In the genomic region with DNA sequence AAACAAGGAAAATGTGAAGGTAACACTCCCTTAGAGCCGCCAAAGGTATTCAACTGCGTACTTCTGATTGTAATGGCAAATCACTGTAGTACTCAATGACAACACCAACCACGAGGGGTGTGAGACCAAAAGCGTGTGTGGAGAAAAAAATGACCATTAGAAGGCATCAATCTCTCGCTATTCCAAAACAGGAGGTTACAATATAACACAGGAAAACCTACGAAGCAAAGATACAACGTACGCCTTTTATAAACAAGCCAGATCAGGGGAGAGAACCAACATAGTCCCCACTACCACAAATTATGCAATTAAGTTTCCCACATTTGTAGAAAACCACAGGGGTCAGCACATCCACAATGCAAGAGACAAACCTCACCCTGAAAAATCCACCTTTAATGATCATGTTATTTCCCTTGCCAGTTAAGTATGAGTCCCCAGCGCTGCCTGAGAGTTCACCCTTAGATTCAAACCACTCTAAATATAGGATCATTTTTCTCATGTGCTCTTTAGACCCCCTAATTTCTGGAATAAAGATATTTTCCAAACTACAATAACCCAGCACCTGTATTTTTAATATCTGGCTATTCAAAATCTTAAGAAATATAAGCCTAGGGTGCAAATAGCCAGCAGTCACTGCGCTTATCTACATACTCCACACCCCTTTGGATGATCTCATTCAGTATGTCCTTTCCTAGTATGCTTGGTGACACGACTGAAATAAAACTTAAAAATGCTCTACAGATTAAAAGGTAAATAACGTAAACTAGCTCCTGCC, we compare ENCODE assay signal across 1 cellular context.
A peak's percentile ranks its signal among the peaks of the same experiment; 100 is the strongest.
TF ChIP-seq lines count a peak whose summit lies in the region.

No MANE protein-coding gene starts in this region.

TF ChIP-seq in SK-N-SH treated with all-trans-retinoic acid at 6 μM for 48 hours, 23 proteins besides CTCF, POLR2A, EP300 and RAD21 (continued from another document):
- TF ChIP-seq, protein P1, sequence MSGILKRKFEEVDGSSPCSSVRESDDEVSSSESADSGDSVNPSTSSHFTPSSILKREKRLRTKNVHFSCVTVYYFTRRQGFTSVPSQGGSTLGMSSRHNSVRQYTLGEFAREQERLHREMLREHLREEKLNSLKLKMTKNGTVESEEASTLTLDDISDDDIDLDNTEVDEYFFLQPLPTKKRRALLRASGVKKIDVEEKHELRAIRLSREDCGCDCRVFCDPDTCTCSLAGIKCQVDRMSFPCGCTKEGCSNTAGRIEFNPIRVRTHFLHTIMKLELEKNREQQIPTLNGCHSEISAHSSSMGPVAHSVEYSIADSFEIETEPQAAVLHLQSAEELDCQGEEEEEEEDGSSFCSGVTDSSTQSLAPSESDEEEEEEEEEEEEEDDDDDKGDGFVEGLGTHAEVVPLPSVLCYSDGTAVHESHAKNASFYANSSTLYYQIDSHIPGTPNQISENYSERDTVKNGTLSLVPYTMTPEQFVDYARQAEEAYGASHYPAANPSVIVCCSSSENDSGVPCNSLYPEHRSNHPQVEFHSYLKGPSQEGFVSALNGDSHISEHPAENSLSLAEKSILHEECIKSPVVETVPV (CRISPR knock-in tag; IDR thresholded peaks at IDR 0.05) = peak; percentile 99
- TF ChIP-seq OSR1 (CRISPR knock-in tag; IDR thresholded peaks at IDR 0.05) (no peak), TOX (CRISPR knock-in tag; IDR thresholded peaks at IDR 0.05; ENCODE audit: borderline replicate concordance) (peak; percentile 97; the same call in 1 of the 2 replicates), ARNTL (CRISPR knock-in tag; IDR thresholded peaks at IDR 0.05; ENCODE audit: borderline replicate concordance, low read depth) (peak; percentile 88)
- TF ChIP-seq, protein P2, sequence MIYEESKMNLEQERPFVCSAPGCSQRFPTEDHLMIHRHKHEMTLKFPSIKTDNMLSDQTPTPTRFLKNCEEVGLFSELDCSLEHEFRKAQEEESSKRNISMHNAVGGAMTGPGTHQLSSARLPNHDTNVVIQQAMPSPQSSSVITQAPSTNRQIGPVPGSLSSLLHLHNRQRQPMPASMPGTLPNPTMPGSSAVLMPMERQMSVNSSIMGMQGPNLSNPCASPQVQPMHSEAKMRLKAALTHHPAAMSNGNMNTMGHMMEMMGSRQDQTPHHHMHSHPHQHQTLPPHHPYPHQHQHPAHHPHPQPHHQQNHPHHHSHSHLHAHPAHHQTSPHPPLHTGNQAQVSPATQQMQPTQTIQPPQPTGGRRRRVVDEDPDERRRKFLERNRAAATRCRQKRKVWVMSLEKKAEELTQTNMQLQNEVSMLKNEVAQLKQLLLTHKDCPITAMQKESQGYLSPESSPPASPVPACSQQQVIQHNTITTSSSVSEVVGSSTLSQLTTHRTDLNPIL (CRISPR knock-in tag; IDR thresholded peaks at IDR 0.05; ENCODE audit: low read depth) = peak; percentile 97; the same call in 1 of the 2 replicates
